Comparison of ENCODE assay signal across 1 cellular context in the genomic region with DNA sequence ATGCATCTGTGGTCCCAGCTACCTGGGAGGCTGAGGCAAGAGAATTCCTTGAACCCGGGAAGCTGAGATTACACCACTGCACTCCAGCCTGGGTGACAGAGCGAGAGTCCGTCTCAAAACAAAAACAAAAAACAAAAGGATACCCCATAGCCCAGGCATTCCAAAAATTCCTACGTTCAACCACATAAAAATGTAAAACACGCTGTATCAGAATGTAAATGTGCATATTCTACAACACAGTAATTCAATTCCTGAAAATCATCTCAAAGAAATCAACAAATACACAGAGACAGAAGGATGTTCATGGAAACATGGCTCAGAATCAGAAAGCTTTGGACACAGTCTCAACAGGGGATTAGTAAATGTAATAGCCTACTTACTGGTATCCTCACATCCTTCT.
TF ChIP-seq lines count a peak whose summit lies in the region.

No MANE protein-coding gene starts in this region.

TF ChIP-seq in SK-N-SH, 30 proteins besides CTCF, POLR2A, EP300 and RAD21 (continued from another document):
- TF ChIP-seq IRF3 (IDR thresholded peaks at IDR 0.05; ENCODE audit: low read depth, low read length) (no peak), ELF1 (IDR thresholded peaks at IDR 0.05) (no peak)
